9 cellular contexts compared by ENCODE assay signal in the genomic region with DNA sequence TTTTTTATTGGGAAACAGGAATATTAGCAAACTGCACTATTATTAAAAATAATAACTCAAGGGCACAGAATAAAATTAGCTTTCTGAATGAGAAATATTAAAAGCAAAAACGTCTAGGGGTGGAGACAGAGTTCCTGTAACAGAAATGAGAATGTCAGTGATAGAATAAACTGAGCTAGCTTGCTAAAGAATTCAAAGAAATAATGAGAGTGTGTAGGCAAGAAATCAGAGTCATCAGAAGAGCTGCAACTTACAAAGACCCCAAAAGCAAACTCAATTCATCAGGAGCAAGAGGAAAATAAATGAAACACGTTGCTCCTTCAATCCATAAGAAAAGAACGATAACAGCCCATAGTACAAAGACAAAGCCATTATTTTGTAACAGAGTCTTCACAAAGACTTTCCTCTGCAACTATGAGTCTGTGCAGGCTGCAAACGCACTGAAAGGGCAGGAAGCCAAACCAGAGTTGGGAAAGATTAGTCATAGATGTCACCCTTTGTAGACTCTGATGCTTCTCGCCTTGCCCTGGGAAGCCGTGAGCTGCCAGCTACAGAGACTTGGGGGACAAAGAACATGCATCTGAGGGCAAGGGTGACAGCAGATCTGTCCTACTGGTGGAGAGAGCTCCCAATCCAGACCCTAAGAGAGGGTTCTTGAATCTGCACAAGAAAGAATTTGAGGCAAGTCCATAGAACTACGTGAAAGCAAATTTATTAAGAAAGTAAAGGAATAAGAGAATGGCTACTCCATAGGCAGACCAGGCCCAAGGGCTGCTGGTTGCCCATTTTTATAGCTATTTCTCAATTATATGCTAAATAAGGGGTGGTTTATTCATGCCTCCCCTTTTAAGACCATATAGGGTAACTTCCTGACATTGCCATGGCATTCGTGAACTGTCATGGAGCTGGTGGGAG. TPM values are rescaled to one million over a fixed set of nuclear protein-coding genes. Genes with fewer than 3 reads are reported as not detected.
DNase-seq lines count a peak whose midpoint lies in the region; ATAC-seq, FAIRE-seq and TF ChIP-seq lines count a peak whose summit lies in the region.
"Had no signal": no experiment of that assay in that cellular context is flagged by ENCODE, and none has a peak within 500 bp of the region (broad histone marks: within the 10 kb centered on the region; RNA-seq: fewer than 3 reads in every experiment).

No MANE protein-coding gene starts in this region.

- H3K36me3 ChIP-seq in right atrium auricular region (no peaks in the 10 kb centered on the region), small intestine (ENCODE audit: control insufficient read depth in 2 of 2, insufficient read depth in 2 of 2, low read length in 2 of 2) (no peaks in the 10 kb centered on the region)

- H3K27ac ChIP-seq in right atrium auricular region (no peak overlapping the region), small intestine (ENCODE audit: low read depth in 1 of 2, low read length in 1 of 2) (no peak overlapping the region)

- no peaks in the 10 kb centered on the region for H3K9me3 ChIP-seq in right atrium auricular region
- H3K9me3 ChIP-seq in small intestine (ENCODE audit: control insufficient read depth, low read depth) = no peaks in the 10 kb centered on the region

- H3K9me3 Mint-ChIP-seq in activated T-helper 17 cell treated with anti-CD3 and anti-CD28 coated beads, Interleukin-2, amount 50 U/mL, for 72 hours = no peaks in the 10 kb centered on the region

- peaks cover 11% of the 10 kb centered on the region for H3K27me3 Mint-ChIP-seq in activated T-helper 17 cell treated with anti-CD3 and anti-CD28 coated beads, Interleukin-2, amount 50 U/mL, for 72 hours

- H3K4me1 ChIP-seq in right atrium auricular region (peaks cover 0 to 6% of the 10 kb centered on the region in 2 donors), small intestine (ENCODE audit: control insufficient read depth in 2 of 2, insufficient read depth in 1 of 2, low read depth in 1 of 2, low read length in 1 of 2) (no peaks in the 10 kb centered on the region)

- 59 to 74% (median 67%) methylated on average over 8 of the region's 8 CpGs for WGBS in small intestine, 3 donors

- no peak overlapping the region for H3K4me3 ChIP-seq in HFF-Myc (replicated peaks; ENCODE audit: low read depth, low read length)
- no peak overlapping the region for H3K4me3 ChIP-seq in right atrium auricular region
- H3K4me3 ChIP-seq in small intestine (ENCODE audit: low read depth in 1 of 2, low read length in 2 of 2) = no peak overlapping the region

- H3K4me3 Mint-ChIP-seq in activated T-helper 17 cell treated with anti-CD3 and anti-CD28 coated beads, Interleukin-2, amount 50 U/mL, for 72 hours = no peak overlapping the region

- H3K4me1 Mint-ChIP-seq in activated T-helper 17 cell treated with anti-CD3 and anti-CD28 coated beads, Interleukin-2, amount 50 U/mL, for 72 hours = no peaks in the 10 kb centered on the region

- TF ChIP-seq CTCF in HFF-Myc (IDR thresholded peaks at IDR 0.05; ENCODE audit: low read depth, low read length, missing control alignments) (no peak), right atrium auricular region (IDR thresholded peaks at IDR 0.05) (no peak)

- H3K27ac Mint-ChIP-seq in activated T-helper 17 cell treated with anti-CD3 and anti-CD28 coated beads, Interleukin-2, amount 50 U/mL, for 72 hours = no peak overlapping the region

- peak; percentile 63 for DNase-seq in HFF-Myc (ENCODE audit: extremely low read depth, low read depth)
- DNase-seq in right atrium auricular region (ENCODE audit: low spot score) = peak; percentile 86
- DNase-seq in stimulated activated CD8-positive, alpha-beta memory T cell treated with anti-CD3 and anti-CD28 coated beads, Interleukin-4, amount 100 ng/mL, for 48 hours = peak; percentile 34
- DNase-seq in small intestine = no peak
- DNase-seq: central memory CD4-positive, alpha-beta T cell had no signal

- H3K27me3 ChIP-seq in right atrium auricular region (no peaks in the 10 kb centered on the region), small intestine (ENCODE audit: control insufficient read depth in 2 of 2, insufficient read depth in 2 of 2, low read length in 2 of 2) (no peaks in the 10 kb centered on the region)

- ATAC-seq in activated T-helper 17 cell treated with anti-CD3 and anti-CD28 coated beads, Interleukin-2, amount 50 U/mL, for 72 hours (replicated peaks) = peak; percentile 56
- ATAC-seq in GM21360 (IDR thresholded peaks at IDR 0.05; ENCODE audit: unreplicated experiment) = no peak
- no peak for ATAC-seq in GM21717 (IDR thresholded peaks at IDR 0.05; ENCODE audit: unreplicated experiment)
- ATAC-seq in GM18909 (IDR thresholded peaks at IDR 0.05; ENCODE audit: poor library complexity, unreplicated experiment) = no peak

- H3K36me3 Mint-ChIP-seq in activated T-helper 17 cell treated with anti-CD3 and anti-CD28 coated beads, Interleukin-2, amount 50 U/mL, for 72 hours (ENCODE audit: low read depth) = no peaks in the 10 kb centered on the region

- FAIRE-seq in small intestine (lab: Jason Lieb, UNC) = no peak

RNA-seq across cellular contexts. Expression of a gene that starts 40.8 kb away (rescaled TPM):
- not detected for total RNA-seq in activated T-helper 17 cell treated with anti-CD3 and anti-CD28 coated beads, Interleukin-2, amount 50 U/mL, for 72 hours
- total RNA-seq in right atrium auricular region = 1 to 10 TPM; 1.0 to 1.7 TPM
- under 1 TPM in 2 of 3 donors, not detected in 1; 0.27 to 0.57 TPM for polyA plus RNA-seq in small intestine
